ENCODE assay signal across 19 cellular contexts in genomic region chr9:95116820-95117204, GRCh38.
DNase-seq lines count a peak whose midpoint lies in the region; ATAC-seq and TF ChIP-seq lines count a peak whose summit lies in the region.
"Had no signal": no experiment of that assay in that cellular context is flagged by ENCODE, and none has a peak within 500 bp of the region (broad histone marks: within the 10 kb centered on the region; RNA-seq: fewer than 3 reads in every experiment).

No MANE protein-coding gene starts in this region.

- H3K4me1 ChIP-seq in aorta (ENCODE audit: control insufficient read depth in 1 of 2, insufficient read depth in 2 of 2, low read length in 2 of 2), result peaks cover 0 to 8% of the 10 kb centered on the region in 2 donors
- H3K4me1 ChIP-seq: right lobe of liver had no signal

- DNase-seq in Right ventricle myocardium superior (no peak), cardiac septum (ENCODE audit: low spot score) (no peak), dorsolateral prefrontal cortex (no peak), aorta (peak in 1 of 2 donors; percentile 35), NCI-H1694 treated with DMSO at 0.1 percent for 48 hours (lab: John Stamatoyannopoulos, UW) (no peak), iPS-NIHi11 (ENCODE audit: low spot score) (no peak)
- no peak for DNase-seq in activated CD8-positive, alpha-beta T cell treated with anti-CD3 and anti-CD28 coated beads for 36 hours
- DNase-seq: activated CD4-positive, CD25-positive, alpha-beta regulatory T cell; activated naive CD4-positive, alpha-beta T cell; effector CD4-positive, alpha-beta T cell; foreskin melanocyte; H7; mesendoderm; NCI-H2171; SHP77; stimulated activated CD4-positive, alpha-beta T cell treated with anti-CD3 and anti-CD28 coated beads, Interleukin-2, amount 100 ng/mL, for 48 hours; T-helper 17 cell had no signal

- no peaks in the 10 kb centered on the region for H3K9me3 ChIP-seq in aorta (ENCODE audit: control insufficient read depth, low read length)
- H3K9me3 ChIP-seq: right lobe of liver had no signal

- CTCF ChIA-PET in activated CD8-positive, alpha-beta T cell treated with anti-CD3 and anti-CD28 coated beads for 36 hours (lab: Charles Lee), result interaction anchor here (0.7 to 3.9 kb wide), 3 partner anchors 10 to 435 kb away, joined by 4 to 18 read pairs (median 7); no protein-coding TSS in a partner anchor

- TF ChIP-seq CTCF in dorsolateral prefrontal cortex (IDR thresholded peaks at IDR 0.05 in 54 of 56, conservative IDR thresholded peaks at IDR 0.05 in 2 of 56; ENCODE audit: low read depth in 1 of 56, partially characterized antibody in 56 of 56) (no peak), nephron (IDR thresholded peaks at IDR 0.05; ENCODE audit: unreplicated experiment in 3 of 3) (no peak)
- no peak for TF ChIP-seq CTCF in activated CD8-positive, alpha-beta T cell treated with anti-CD3 and anti-CD28 coated beads for 36 hours (IDR thresholded peaks at IDR 0.05)

- H3K27ac ChIP-seq in dorsolateral prefrontal cortex, result peak overlapping the region in 46 of 59 donors; percentile 1 to 74 (median 48)
- peak overlapping the region; percentile 90 to 96 for H3K27ac ChIP-seq in aorta (ENCODE audit: low read depth in 1 of 2, low read length in 2 of 2)
- H3K27ac ChIP-seq: right lobe of liver had no signal

- WGBS in aorta, 2 donors, result 0 to 3% methylated on average over 1 of the region's 1 CpG

- peaks cover 0 to 3% of the 10 kb centered on the region in 2 donors for H3K36me3 ChIP-seq in aorta (ENCODE audit: control insufficient read depth in 1 of 2, insufficient read depth in 2 of 2, low read length in 1 of 2)

- POLR2A ChIA-PET in activated CD8-positive, alpha-beta T cell treated with anti-CD3 and anti-CD28 coated beads for 36 hours (lab: Charles Lee), result no interaction called here

- intact Hi-C loops in Right ventricle myocardium superior (cut with DNase I), result no loop called here
- intact Hi-C loops in cardiac septum (cut with DNase I), result no loop called here
- intact Hi-C loops in dorsolateral prefrontal cortex (cut with DNase I), result no loop called here
- intact Hi-C loops in aorta (cut with DNase I), result no loop called here
- intact Hi-C loops in activated CD8-positive, alpha-beta T cell treated with anti-CD3 and anti-CD28 coated beads for 36 hours (cut with micrococcal nuclease), result no loop called here

- no peak overlapping the region for H3K4me3 ChIP-seq in dorsolateral prefrontal cortex
- H3K4me3 ChIP-seq in aorta (ENCODE audit: low read length in 2 of 2), result no peak overlapping the region
- H3K4me3 ChIP-seq: right lobe of liver had no signal

- peaks cover 19% of the 10 kb centered on the region for H3K36me3 Mint-ChIP-seq in nephron (ENCODE audit: low read depth)
- H3K36me3 Mint-ChIP-seq in activated CD8-positive, alpha-beta T cell treated with anti-CD3 and anti-CD28 coated beads for 36 hours (ENCODE audit: low read depth), result no peaks in the 10 kb centered on the region

- H3K9me3 Mint-ChIP-seq in nephron, result no peaks in the 10 kb centered on the region
- no peaks in the 10 kb centered on the region for H3K9me3 Mint-ChIP-seq in activated CD8-positive, alpha-beta T cell treated with anti-CD3 and anti-CD28 coated beads for 36 hours

- no peak overlapping the region for H3K4me3 Mint-ChIP-seq in nephron
- H3K4me3 Mint-ChIP-seq in activated CD8-positive, alpha-beta T cell treated with anti-CD3 and anti-CD28 coated beads for 36 hours, result no peak overlapping the region
- H3K4me3 Mint-ChIP-seq: T-helper 17 cell had no signal

- H3K27me3 Mint-ChIP-seq in nephron (ENCODE audit: low read depth), result no peaks in the 10 kb centered on the region
- no peaks in the 10 kb centered on the region for H3K27me3 Mint-ChIP-seq in activated CD8-positive, alpha-beta T cell treated with anti-CD3 and anti-CD28 coated beads for 36 hours
- H3K27me3 Mint-ChIP-seq: T-helper 17 cell had no signal

- no peaks in the 10 kb centered on the region for H3K27me3 ChIP-seq in dorsolateral prefrontal cortex
- H3K27me3 ChIP-seq in aorta (ENCODE audit: control insufficient read depth in 1 of 2, insufficient read depth in 2 of 2, low read length in 1 of 2), result no peaks in the 10 kb centered on the region
- H3K27me3 ChIP-seq: right lobe of liver had no signal

- peak; percentile 40 for ATAC-seq in Right ventricle myocardium superior (ENCODE audit: poor library complexity)
- ATAC-seq in aorta (ENCODE audit: low FRiP score), result peak; percentile 45
- ATAC-seq in activated CD8-positive, alpha-beta T cell treated with anti-CD3 and anti-CD28 coated beads for 36 hours, result no peak
- ATAC-seq: T-helper 17 cell had no signal

- H3K4me1 Mint-ChIP-seq in nephron, result peaks cover 23% of the 10 kb centered on the region
- no peaks in the 10 kb centered on the region for H3K4me1 Mint-ChIP-seq in activated CD8-positive, alpha-beta T cell treated with anti-CD3 and anti-CD28 coated beads for 36 hours (ENCODE audit: low read depth)
- H3K4me1 Mint-ChIP-seq: T-helper 17 cell had no signal

- peak overlapping the region in 2 of 3 experiments; percentile 55 to 68 for H3K27ac Mint-ChIP-seq in nephron
- no peak overlapping the region for H3K27ac Mint-ChIP-seq in activated CD8-positive, alpha-beta T cell treated with anti-CD3 and anti-CD28 coated beads for 36 hours
- H3K27ac Mint-ChIP-seq: T-helper 17 cell had no signal
